ENCODE assay signal across 10 cellular contexts in the genomic region with DNA sequence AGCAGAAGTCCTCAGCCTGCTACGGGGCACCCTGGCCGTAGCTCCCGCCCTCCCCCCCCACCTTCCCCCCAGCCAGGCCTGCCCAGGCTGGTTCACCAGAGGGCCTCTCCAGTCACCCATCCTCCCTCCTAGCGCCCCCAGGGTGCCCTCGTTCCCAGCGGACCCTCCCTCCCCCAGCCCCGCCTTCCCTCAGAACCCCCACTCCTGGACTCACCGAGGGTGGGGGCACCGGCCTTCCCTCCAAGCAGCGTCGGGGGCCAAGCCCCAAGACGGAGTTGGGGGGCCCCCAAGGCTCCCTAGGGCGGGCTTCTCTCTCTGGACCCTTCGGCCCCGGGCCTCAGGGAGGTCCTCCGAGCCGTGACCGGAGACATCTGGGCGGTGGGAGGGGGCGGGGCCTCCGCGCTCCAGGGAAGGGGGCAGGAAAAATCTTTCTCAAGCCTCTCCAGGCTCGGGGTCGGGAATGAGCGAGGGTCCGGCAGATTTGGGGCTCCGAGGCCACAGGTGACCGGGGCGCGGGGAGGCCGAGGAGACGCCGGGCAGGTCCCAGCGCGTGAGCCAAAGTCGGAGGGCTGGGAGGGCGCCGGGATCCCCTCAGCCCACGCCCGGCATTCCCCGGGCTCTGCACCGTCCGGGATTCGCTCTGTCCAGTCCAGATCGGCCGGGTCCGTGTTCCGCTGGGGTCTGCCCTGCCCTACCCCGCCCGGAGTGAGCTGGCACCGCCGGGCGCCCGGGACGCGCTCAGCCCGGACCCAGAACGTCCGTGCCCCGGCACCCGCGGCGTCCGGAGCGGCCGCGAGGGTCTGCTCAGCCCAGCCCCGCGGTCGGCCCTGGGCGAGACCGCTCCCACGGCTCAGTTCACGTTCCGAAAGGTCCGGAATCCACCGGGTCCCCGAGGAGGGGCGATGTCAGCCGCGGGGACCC. TPM values are rescaled to one million over a fixed set of nuclear protein-coding genes. Genes with fewer than 3 reads are reported as not detected.
DNase-seq lines count a peak whose midpoint lies in the region; ATAC-seq and TF ChIP-seq lines count a peak whose summit lies in the region.
"Had no signal": no experiment of that assay in that cellular context is flagged by ENCODE, and none has a peak within 500 bp of the region (broad histone marks: within the 10 kb centered on the region; RNA-seq: fewer than 3 reads in every experiment).

No MANE protein-coding gene starts in this region.

- H3K9me3 Mint-ChIP-seq in brain = peaks cover 0 to 3% (median 0%) of the 10 kb centered on the region in 5 experiments

- H3K27me3 ChIP-seq in iPS-18a (ENCODE audit: control insufficient read depth, insufficient read depth, low read length) (peaks cover 10% of the 10 kb centered on the region), sigmoid colon (peaks cover 0 to 6% (median 6%) of the 10 kb centered on the region in 3 donors)

- peak overlapping the region in 1 of 5 experiments; percentile 96 for H3K27ac Mint-ChIP-seq in brain

- H3K27me3 Mint-ChIP-seq in brain = peaks cover 6% of the 10 kb centered on the region

- DNase-seq in GM03348 (ENCODE audit: low spot score) (peak; percentile 62), sigmoid colon (no peak)
- no peak for DNase-seq in stimulated activated CD4-positive, alpha-beta T cell treated with anti-CD3 and anti-CD28 coated beads, Interleukin-4, amount 100 ng/mL, for 1 hour
- DNase-seq: OCI-M1 had no signal

- TF ChIP-seq CTCF in brain (conservative IDR thresholded peaks at IDR 0.05) = no peak
- TF ChIP-seq CTCF in sigmoid colon (IDR thresholded peaks at IDR 0.05) = no peak

- H3K36me3 Mint-ChIP-seq in brain = no peaks in the 10 kb centered on the region

- no peak for ATAC-seq in GM18502 (IDR thresholded peaks at IDR 0.05; ENCODE audit: poor library complexity, unreplicated experiment)
- no peak for ATAC-seq in GM18505 (IDR thresholded peaks at IDR 0.05; ENCODE audit: unreplicated experiment)
- no peak for ATAC-seq in HG02798 (IDR thresholded peaks at IDR 0.05; ENCODE audit: poor library complexity, unreplicated experiment)

- H3K27ac ChIP-seq in iPS-18a (ENCODE audit: low read length) (no peak overlapping the region), sigmoid colon (peak overlapping the region; percentile 29 to 72 (median 66))

- peak overlapping the region; percentile 71 to 90 (median 88) for H3K4me3 Mint-ChIP-seq in brain

- intact Hi-C loops in sigmoid colon (cut with DNase I) = loop anchor here (10.0 kb wide), 1 partner anchor 153 kb away; no protein-coding TSS in a partner anchor

- peaks cover 58% of the 10 kb centered on the region for H3K4me1 Mint-ChIP-seq in brain

- 2% methylated on average over 81 of the region's 81 CpGs for WGBS in sigmoid colon, 2 donors

- H3K4me3 ChIP-seq in iPS-18a (ENCODE audit: low read length) = peak overlapping the region; percentile 68
- peak overlapping the region; percentile 46 to 90 (median 65) for H3K4me3 ChIP-seq in sigmoid colon

- H3K9ac ChIP-seq in iPS-18a (ENCODE audit: low read length) = no peak overlapping the region

- H3K9me3 ChIP-seq in iPS-18a (ENCODE audit: control insufficient read depth, low read depth, low read length) (no peaks in the 10 kb centered on the region), sigmoid colon (no peaks in the 10 kb centered on the region)

- H3K4me1 ChIP-seq in iPS-18a (ENCODE audit: control insufficient read depth, low read depth, low read length) (peaks cover 27% of the 10 kb centered on the region), sigmoid colon (peaks cover 0 to 29% (median 23%) of the 10 kb centered on the region in 4 donors)

- H3K36me3 ChIP-seq in iPS-18a (ENCODE audit: control insufficient read depth, low read depth, low read length) (no peaks in the 10 kb centered on the region), sigmoid colon (no peaks in the 10 kb centered on the region)

- no peak for TF ChIP-seq EP300 in sigmoid colon (IDR thresholded peaks at IDR 0.05)

- TF ChIP-seq POLR2A in sigmoid colon (IDR thresholded peaks at IDR 0.05) (no peak), GM18505 (IDR thresholded peaks at IDR 0.05; ENCODE audit: borderline replicate concordance, extremely low read depth, insufficient read depth, insufficient read length) (no peak)

RNA-seq across cellular contexts. Expression of gene INSYN1, which starts 1.0 kb away (rescaled TPM):
- 25.6 TPM for polyA plus RNA-seq in brain (ENCODE audit: insufficient read depth, low read depth, low replicate concordance)
- 10 to 100 TPM in 1 of 4 donors, 1 to 10 TPM in 3; 3.6 to 10.0 (median 5.9) TPM for total RNA-seq in sigmoid colon
- 1 to 10 TPM in 2 of 3 donors, under 1 TPM in 1; 0.60 to 1.2 (median 1.1) TPM for polyA plus RNA-seq in sigmoid colon
- total RNA-seq: HT-29 had no signal

Comparison
In these comparisons a context has a peak if more than half of its experiments do, and no peak if none do; other contexts are left out.
1. RNA of gene INSYN1, which starts 1.0 kb away (polyA plus RNA-seq): 25.6 TPM in brain (single experiment); 0.60 to 1.2 TPM in sigmoid colon; every median in the first group is over 10 times any median in the second.